Comparison of ENCODE assay signal across 1 cellular context in the genomic region with DNA sequence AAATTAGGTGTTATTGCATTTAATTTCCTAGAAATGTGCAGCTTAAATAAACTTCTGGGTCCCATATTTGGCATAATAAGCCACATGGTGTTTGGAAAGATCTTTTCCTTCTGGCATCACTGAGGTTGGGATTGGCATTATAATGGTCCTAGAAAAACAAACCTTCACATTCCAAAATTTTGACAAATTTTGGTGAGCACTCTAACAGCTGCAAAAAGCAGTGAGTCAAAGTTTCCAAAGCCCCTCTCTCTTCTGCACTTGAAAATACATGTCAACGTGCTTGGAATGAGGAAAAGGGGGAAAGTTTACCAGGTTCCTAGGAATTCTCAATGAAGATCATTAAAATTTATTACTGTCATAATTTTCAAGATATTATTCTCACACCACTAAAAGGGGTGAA.
TF ChIP-seq lines count a peak whose summit lies in the region.

No MANE protein-coding gene starts in this region.

TF ChIP-seq in IMR-90, 13 proteins besides CTCF, POLR2A, EP300 and RAD21 (continued from another document):
- TF ChIP-seq MXI1 (IDR thresholded peaks at IDR 0.05; ENCODE audit: borderline replicate concordance, low read depth, low read length) (no peak), NFE2L2 (IDR thresholded peaks at IDR 0.05; ENCODE audit: low read depth, low read length) (no peak), BHLHE40 (IDR thresholded peaks at IDR 0.05; ENCODE audit: low read depth, low read length) (no peak), CEBPB (IDR thresholded peaks at IDR 0.05; ENCODE audit: low read depth, low read length) (no peak)
- TF ChIP-seq, protein P1, sequence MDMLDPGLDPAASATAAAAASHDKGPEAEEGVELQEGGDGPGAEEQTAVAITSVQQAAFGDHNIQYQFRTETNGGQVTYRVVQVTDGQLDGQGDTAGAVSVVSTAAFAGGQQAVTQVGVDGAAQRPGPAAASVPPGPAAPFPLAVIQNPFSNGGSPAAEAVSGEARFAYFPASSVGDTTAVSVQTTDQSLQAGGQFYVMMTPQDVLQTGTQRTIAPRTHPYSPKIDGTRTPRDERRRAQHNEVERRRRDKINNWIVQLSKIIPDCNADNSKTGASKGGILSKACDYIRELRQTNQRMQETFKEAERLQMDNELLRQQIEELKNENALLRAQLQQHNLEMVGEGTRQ (IDR thresholded peaks at IDR 0.05; ENCODE audit: low read depth, low read length) = no peak
